Comparison of ENCODE assay signal across 1 cellular context in genomic region chr19:18100710-18101109, GRCh38.
A peak's percentile ranks its signal among the peaks of the same experiment; 100 is the strongest.
TF ChIP-seq lines count a peak whose summit lies in the region.

No MANE protein-coding gene starts in this region.

TF ChIP-seq in H1, 55 proteins besides CTCF, POLR2A, EP300 and RAD21:
- TF ChIP-seq TAF1 (IDR thresholded peaks at IDR 0.05; ENCODE audit: low read depth, low read length) = peak; percentile 36; the same call in 1 of the 2 replicates
- no peak for TF ChIP-seq GABPA (IDR thresholded peaks at IDR 0.05; ENCODE audit: borderline replicate concordance, insufficient read depth, low read length)
- peak; percentile 52 for TF ChIP-seq MAX (IDR thresholded peaks at IDR 0.05)
- no peak for TF ChIP-seq EZH2 (IDR thresholded peaks at IDR 0.05; ENCODE audit: low read depth, low read length, severe bottlenecking)
- no peak for TF ChIP-seq RXRA (IDR thresholded peaks at IDR 0.05; ENCODE audit: insufficient read depth, low read depth, low read length)
- TF ChIP-seq SP1 (IDR thresholded peaks at IDR 0.05; ENCODE audit: low read depth, low read length) = peak; percentile 90
- TF ChIP-seq, protein P1, sequence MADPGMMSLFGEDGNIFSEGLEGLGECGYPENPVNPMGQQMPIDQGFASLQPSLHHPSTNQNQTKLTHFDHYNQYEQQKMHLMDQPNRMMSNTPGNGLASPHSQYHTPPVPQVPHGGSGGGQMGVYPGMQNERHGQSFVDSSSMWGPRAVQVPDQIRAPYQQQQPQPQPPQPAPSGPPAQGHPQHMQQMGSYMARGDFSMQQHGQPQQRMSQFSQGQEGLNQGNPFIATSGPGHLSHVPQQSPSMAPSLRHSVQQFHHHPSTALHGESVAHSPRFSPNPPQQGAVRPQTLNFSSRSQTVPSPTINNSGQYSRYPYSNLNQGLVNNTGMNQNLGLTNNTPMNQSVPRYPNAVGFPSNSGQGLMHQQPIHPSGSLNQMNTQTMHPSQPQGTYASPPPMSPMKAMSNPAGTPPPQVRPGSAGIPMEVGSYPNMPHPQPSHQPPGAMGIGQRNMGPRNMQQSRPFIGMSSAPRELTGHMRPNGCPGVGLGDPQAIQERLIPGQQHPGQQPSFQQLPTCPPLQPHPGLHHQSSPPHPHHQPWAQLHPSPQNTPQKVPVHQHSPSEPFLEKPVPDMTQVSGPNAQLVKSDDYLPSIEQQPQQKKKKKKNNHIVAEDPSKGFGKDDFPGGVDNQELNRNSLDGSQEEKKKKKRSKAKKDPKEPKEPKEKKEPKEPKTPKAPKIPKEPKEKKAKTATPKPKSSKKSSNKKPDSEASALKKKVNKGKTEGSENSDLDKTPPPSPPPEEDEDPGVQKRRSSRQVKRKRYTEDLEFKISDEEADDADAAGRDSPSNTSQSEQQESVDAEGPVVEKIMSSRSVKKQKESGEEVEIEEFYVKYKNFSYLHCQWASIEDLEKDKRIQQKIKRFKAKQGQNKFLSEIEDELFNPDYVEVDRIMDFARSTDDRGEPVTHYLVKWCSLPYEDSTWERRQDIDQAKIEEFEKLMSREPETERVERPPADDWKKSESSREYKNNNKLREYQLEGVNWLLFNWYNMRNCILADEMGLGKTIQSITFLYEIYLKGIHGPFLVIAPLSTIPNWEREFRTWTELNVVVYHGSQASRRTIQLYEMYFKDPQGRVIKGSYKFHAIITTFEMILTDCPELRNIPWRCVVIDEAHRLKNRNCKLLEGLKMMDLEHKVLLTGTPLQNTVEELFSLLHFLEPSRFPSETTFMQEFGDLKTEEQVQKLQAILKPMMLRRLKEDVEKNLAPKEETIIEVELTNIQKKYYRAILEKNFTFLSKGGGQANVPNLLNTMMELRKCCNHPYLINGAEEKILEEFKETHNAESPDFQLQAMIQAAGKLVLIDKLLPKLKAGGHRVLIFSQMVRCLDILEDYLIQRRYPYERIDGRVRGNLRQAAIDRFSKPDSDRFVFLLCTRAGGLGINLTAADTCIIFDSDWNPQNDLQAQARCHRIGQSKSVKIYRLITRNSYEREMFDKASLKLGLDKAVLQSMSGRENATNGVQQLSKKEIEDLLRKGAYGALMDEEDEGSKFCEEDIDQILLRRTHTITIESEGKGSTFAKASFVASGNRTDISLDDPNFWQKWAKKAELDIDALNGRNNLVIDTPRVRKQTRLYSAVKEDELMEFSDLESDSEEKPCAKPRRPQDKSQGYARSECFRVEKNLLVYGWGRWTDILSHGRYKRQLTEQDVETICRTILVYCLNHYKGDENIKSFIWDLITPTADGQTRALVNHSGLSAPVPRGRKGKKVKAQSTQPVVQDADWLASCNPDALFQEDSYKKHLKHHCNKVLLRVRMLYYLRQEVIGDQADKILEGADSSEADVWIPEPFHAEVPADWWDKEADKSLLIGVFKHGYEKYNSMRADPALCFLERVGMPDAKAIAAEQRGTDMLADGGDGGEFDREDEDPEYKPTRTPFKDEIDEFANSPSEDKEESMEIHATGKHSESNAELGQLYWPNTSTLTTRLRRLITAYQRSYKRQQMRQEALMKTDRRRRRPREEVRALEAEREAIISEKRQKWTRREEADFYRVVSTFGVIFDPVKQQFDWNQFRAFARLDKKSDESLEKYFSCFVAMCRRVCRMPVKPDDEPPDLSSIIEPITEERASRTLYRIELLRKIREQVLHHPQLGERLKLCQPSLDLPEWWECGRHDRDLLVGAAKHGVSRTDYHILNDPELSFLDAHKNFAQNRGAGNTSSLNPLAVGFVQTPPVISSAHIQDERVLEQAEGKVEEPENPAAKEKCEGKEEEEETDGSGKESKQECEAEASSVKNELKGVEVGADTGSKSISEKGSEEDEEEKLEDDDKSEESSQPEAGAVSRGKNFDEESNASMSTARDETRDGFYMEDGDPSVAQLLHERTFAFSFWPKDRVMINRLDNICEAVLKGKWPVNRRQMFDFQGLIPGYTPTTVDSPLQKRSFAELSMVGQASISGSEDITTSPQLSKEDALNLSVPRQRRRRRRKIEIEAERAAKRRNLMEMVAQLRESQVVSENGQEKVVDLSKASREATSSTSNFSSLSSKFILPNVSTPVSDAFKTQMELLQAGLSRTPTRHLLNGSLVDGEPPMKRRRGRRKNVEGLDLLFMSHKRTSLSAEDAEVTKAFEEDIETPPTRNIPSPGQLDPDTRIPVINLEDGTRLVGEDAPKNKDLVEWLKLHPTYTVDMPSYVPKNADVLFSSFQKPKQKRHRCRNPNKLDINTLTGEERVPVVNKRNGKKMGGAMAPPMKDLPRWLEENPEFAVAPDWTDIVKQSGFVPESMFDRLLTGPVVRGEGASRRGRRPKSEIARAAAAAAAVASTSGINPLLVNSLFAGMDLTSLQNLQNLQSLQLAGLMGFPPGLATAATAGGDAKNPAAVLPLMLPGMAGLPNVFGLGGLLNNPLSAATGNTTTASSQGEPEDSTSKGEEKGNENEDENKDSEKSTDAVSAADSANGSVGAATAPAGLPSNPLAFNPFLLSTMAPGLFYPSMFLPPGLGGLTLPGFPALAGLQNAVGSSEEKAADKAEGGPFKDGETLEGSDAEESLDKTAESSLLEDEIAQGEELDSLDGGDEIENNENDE (IDR thresholded peaks at IDR 0.05; ENCODE audit: insufficient replicate concordance, low read length) = no peak
- TF ChIP-seq RFX5 (IDR thresholded peaks at IDR 0.05; ENCODE audit: borderline replicate concordance, low read depth, low read length) = peak; percentile 53; the same call in 1 of the 2 replicates
- TF ChIP-seq CHD2 (IDR thresholded peaks at IDR 0.05; ENCODE audit: low read length) = peak; percentile 68; the same call in 1 of the 2 replicates
- TF ChIP-seq TBP (IDR thresholded peaks at IDR 0.05; ENCODE audit: low read depth, low read length) = peak; percentile 44; the same call in 1 of the 2 replicates
- 0 out of 2 replicates have a peak, but pooled peaks have one; percentile 10 for TF ChIP-seq CREB1 (IDR thresholded peaks at IDR 0.05)
- no peak for TF ChIP-seq SP2 (IDR thresholded peaks at IDR 0.05; ENCODE audit: low read length)
- no peak for TF ChIP-seq CHD1 (IDR thresholded peaks at IDR 0.05; ENCODE audit: low read depth, low read length)
- no peak for TF ChIP-seq FOSL1 (IDR thresholded peaks at IDR 0.05; ENCODE audit: insufficient read depth, low read depth, low read length)
